In the genomic region with DNA sequence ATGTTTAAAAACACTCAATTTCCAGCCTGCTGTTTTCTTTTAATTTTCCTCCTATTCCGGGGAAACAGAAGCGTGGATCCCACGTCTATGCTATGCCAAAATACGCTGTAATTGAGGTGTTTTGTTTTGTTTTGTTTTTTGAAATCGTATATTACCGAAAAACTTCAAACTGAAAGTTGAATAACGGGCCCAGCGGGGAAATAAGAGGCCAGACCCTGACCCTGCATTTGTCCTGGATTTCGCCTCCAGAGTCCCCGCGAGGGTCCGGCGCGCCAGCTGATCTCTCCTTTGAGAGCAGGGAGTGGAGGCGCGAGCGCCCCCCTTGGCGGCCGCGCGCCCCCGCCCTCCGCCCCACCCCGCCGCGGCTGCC, we compare ENCODE assay signal across 11 cellular contexts. TPM values are rescaled to one million over a fixed set of nuclear protein-coding genes. Genes with fewer than 3 reads are reported as not detected.
DNase-seq lines count a peak whose midpoint lies in the region; ATAC-seq and TF ChIP-seq lines count a peak whose summit lies in the region.
"Had no signal": no experiment of that assay in that cellular context is flagged by ENCODE, and none has a peak within 500 bp of the region (broad histone marks: within the 10 kb centered on the region; RNA-seq: fewer than 3 reads in every experiment).

No MANE protein-coding gene starts in this region.

- ATAC-seq in activated CD8-positive, alpha-beta memory T cell treated with anti-CD3 and anti-CD28 coated beads, Interleukin-2, amount 10 ng/mL, durations not matched to agents 7 days and 5 days = no peak
- no peak for ATAC-seq in lung (ENCODE audit: insufficient read depth, low FRiP score)
- ATAC-seq: activated T-helper 17 cell treated with anti-CD3 and anti-CD28 coated beads, Interleukin-2, amount 50 U/mL, for 72 hours had no signal

- H3K27ac ChIP-seq in breast epithelium (peak overlapping the region in 1 of 2 donors; percentile 53), lung (ENCODE audit: low read depth in 1 of 2, low read length in 1 of 2) (no peak overlapping the region), thyroid gland (peak overlapping the region; percentile 70 to 82 (median 78))

- H3K27me3 ChIP-seq in breast epithelium = peaks cover 0 to 18% of the 10 kb centered on the region in 2 donors
- H3K27me3 ChIP-seq in lung (ENCODE audit: control insufficient read depth, insufficient read depth) = no peaks in the 10 kb centered on the region
- H3K27me3 ChIP-seq in thyroid gland = no peaks in the 10 kb centered on the region

- H3K4me3 Mint-ChIP-seq in activated CD8-positive, alpha-beta memory T cell treated with anti-CD3 and anti-CD28 coated beads, Interleukin-2, amount 10 ng/mL, durations not matched to agents 7 days and 5 days = peak overlapping the region; percentile 46
- H3K4me3 Mint-ChIP-seq: activated T-helper 17 cell treated with anti-CD3 and anti-CD28 coated beads, Interleukin-2, amount 50 U/mL, for 72 hours; CD4-positive, CD25-positive, alpha-beta regulatory T cell had no signal

- DNase-seq in activated CD8-positive, alpha-beta memory T cell treated with anti-CD3 and anti-CD28 coated beads, Interleukin-2, amount 10 ng/mL, durations not matched to agents 7 days and 5 days = no peak
- no peak for DNase-seq in activated CD8-positive, alpha-beta memory T cell treated with anti-CD3 and anti-CD28 coated beads, Interleukin-2, amount 50 U/mL, for 4 hours
- DNase-seq in breast epithelium (ENCODE audit: low spot score in 2 of 2) (no peak), lung (ENCODE audit: low spot score) (no peak), thyroid gland (no peak), epidermal melanocyte (ENCODE audit: insufficient read length, low spot score) (no peak)
- DNase-seq in stimulated activated CD4-positive, alpha-beta T cell treated with anti-CD3 and anti-CD28 coated beads, Interleukin-4, amount 100 ng/mL, for 1 hour = no peak
- DNase-seq in activated CD4-positive, alpha-beta T cell treated with anti-CD3 and anti-CD28 coated beads for 48 hours = no peak
- DNase-seq: NCI-H187 treated with DMSO at 0.1 percent for 48 hours had no signal

- H3K9me3 Mint-ChIP-seq in activated CD8-positive, alpha-beta memory T cell treated with anti-CD3 and anti-CD28 coated beads, Interleukin-2, amount 10 ng/mL, durations not matched to agents 7 days and 5 days (ENCODE audit: low read depth) = no peaks in the 10 kb centered on the region
- H3K9me3 Mint-ChIP-seq: activated T-helper 17 cell treated with anti-CD3 and anti-CD28 coated beads, Interleukin-2, amount 50 U/mL, for 72 hours had no signal

- peak overlapping the region; percentile 60 to 77 (median 76) for H3K4me3 ChIP-seq in breast epithelium
- H3K4me3 ChIP-seq in lung = peak overlapping the region; percentile 22
- H3K4me3 ChIP-seq in thyroid gland (replicated peaks in 1 of 3) = peak overlapping the region in 2 of 3 donors; percentile 29 to 33

- no peak overlapping the region for H3K27ac Mint-ChIP-seq in activated CD8-positive, alpha-beta memory T cell treated with anti-CD3 and anti-CD28 coated beads, Interleukin-2, amount 10 ng/mL, durations not matched to agents 7 days and 5 days
- H3K27ac Mint-ChIP-seq: activated T-helper 17 cell treated with anti-CD3 and anti-CD28 coated beads, Interleukin-2, amount 50 U/mL, for 72 hours; CD4-positive, CD25-positive, alpha-beta regulatory T cell had no signal

- intact Hi-C loops in breast epithelium (cut with DNase I; ENCODE audit: low total_unique reads) = no loop called here
- intact Hi-C loops in thyroid gland (cut with DNase I) = loop anchor here (5.0 kb wide), 2 partner anchors 50 to 130 kb away; no protein-coding TSS in a partner anchor

- TF ChIP-seq CTCF in breast epithelium (IDR thresholded peaks at IDR 0.05) (no peak), lung (IDR thresholded peaks at IDR 0.05; ENCODE audit: control extremely low read depth, extremely low read depth) (no peak), thyroid gland (IDR thresholded peaks at IDR 0.05) (no peak)

- 2% methylated on average over 15 to 26 of the region's 26 CpGs for WGBS in lung, 2 donors
- 4 to 5% methylated on average over 15 to 17 of the region's 26 CpGs for whole genome bisulfite sequencing in thyroid gland, 2 donors

- H3K9me3 ChIP-seq in breast epithelium (no peaks in the 10 kb centered on the region), lung (ENCODE audit: control insufficient read depth in 2 of 2, insufficient read depth in 1 of 2, low read length in 1 of 2) (no peaks in the 10 kb centered on the region), thyroid gland (no peaks in the 10 kb centered on the region)

- H3K36me3 ChIP-seq in breast epithelium (no peaks in the 10 kb centered on the region), lung (ENCODE audit: control insufficient read depth in 2 of 2, insufficient read depth in 2 of 2, low read length in 2 of 2) (no peaks in the 10 kb centered on the region), thyroid gland (no peaks in the 10 kb centered on the region)

- TF ChIP-seq POLR2A in breast epithelium (IDR thresholded peaks at IDR 0.05) (no peak), thyroid gland (IDR thresholded peaks at IDR 0.05) (no peak)

- H3K36me3 Mint-ChIP-seq in activated CD8-positive, alpha-beta memory T cell treated with anti-CD3 and anti-CD28 coated beads, Interleukin-2, amount 10 ng/mL, durations not matched to agents 7 days and 5 days = no peaks in the 10 kb centered on the region
- H3K36me3 Mint-ChIP-seq: CD4-positive, CD25-positive, alpha-beta regulatory T cell had no signal

- H3K4me1 Mint-ChIP-seq in activated CD8-positive, alpha-beta memory T cell treated with anti-CD3 and anti-CD28 coated beads, Interleukin-2, amount 10 ng/mL, durations not matched to agents 7 days and 5 days = peaks cover 2% of the 10 kb centered on the region

- H3K4me1 ChIP-seq in breast epithelium = no peaks in the 10 kb centered on the region
- H3K4me1 ChIP-seq in lung (ENCODE audit: control insufficient read depth in 2 of 2, insufficient read depth in 2 of 2, low read length in 2 of 2) = no peaks in the 10 kb centered on the region
- H3K4me1 ChIP-seq in thyroid gland = peaks cover 13 to 18% of the 10 kb centered on the region in 2 donors

- CTCF ChIA-PET in activated CD8-positive, alpha-beta memory T cell treated with anti-CD3 and anti-CD28 coated beads, Interleukin-2, amount 10 ng/mL, durations not matched to agents 7 days and 5 days (lab: Charles Lee) = no interaction called here

- H3K27me3 Mint-ChIP-seq in activated CD8-positive, alpha-beta memory T cell treated with anti-CD3 and anti-CD28 coated beads, Interleukin-2, amount 10 ng/mL, durations not matched to agents 7 days and 5 days = peaks cover 50% of the 10 kb centered on the region

RNA-seq across cellular contexts. Expression of gene BMP2, which starts 0.3 kb away (rescaled TPM):
- total RNA-seq in activated CD8-positive, alpha-beta memory T cell treated with anti-CD3 and anti-CD28 coated beads, Interleukin-2, amount 10 ng/mL, durations not matched to agents 7 days and 5 days = not detected
- total RNA-seq in breast epithelium = 10 to 100 TPM in 1 of 3 donors, 1 to 10 TPM in 2; 3.9 to 14.7 (median 5.0) TPM
- total RNA-seq in lung = 10 to 100 TPM; 28.8 to 29.4 TPM
- polyA plus RNA-seq in lung = 10 to 100 TPM; 11.4 to 13.9 TPM
- 10 to 100 TPM; 19.1 to 27.1 (median 20.2) TPM for total RNA-seq in thyroid gland
- total RNA-seq: activated T-helper 17 cell treated with anti-CD3 and anti-CD28 coated beads, Interleukin-2, amount 50 U/mL, for 72 hours; CD4-positive, CD25-positive, alpha-beta regulatory T cell had no signal
- polyA plus RNA-seq: CD4-positive, CD25-positive, alpha-beta regulatory T cell had no signal

Comparison
In these comparisons a context has a peak if more than half of its experiments do, and no peak if none do; other contexts are left out.
1. H3K27ac ChIP-seq: peak in thyroid gland (3 of 3); none in lung (0 of 2).
2. H3K4me3 ChIP-seq: peak in every context shown above with its lines; median percentile 76 in breast epithelium; 31 in thyroid gland; 22 in lung.
3. RNA of gene BMP2, which starts 0.3 kb away (total RNA-seq): 28.8 to 29.4 TPM in lung, 19.1 to 27.1 TPM in thyroid gland and 3.9 to 14.7 TPM in breast epithelium; not detected in activated CD8-positive, alpha-beta memory T cell treated with anti-CD3 and anti-CD28 coated beads, Interleukin-2, amount 10 ng/mL, durations not matched to agents 7 days and 5 days; every median in the first group is over 4 times any median in the second.